ENCODE assay signal across 14 cellular contexts in genomic region chr12:122862110-122862634, GRCh38. TPM values are rescaled to one million over a fixed set of nuclear protein-coding genes. Genes with fewer than 3 reads are reported as not detected.
A peak's percentile ranks its signal among the peaks of the same experiment; 100 is the strongest.
DNase-seq lines count a peak whose midpoint lies in the region; ATAC-seq, FAIRE-seq and TF ChIP-seq lines count a peak whose summit lies in the region.
"Had no signal": no experiment of that assay in that cellular context is flagged by ENCODE, and none has a peak within 500 bp of the region (broad histone marks: within the 10 kb centered on the region; RNA-seq: fewer than 3 reads in every experiment).

No MANE protein-coding gene starts in this region.

- H3K27ac ChIP-seq in breast epithelium (peak overlapping the region; percentile 84 to 92), pancreas (peak overlapping the region in 2 of 4 donors; percentile 41 to 44)
- H3K27ac ChIP-seq: KMS-11, parathyroid adenoma had no signal

- H3K27me3 Mint-ChIP-seq in MCF 10A (ENCODE audit: insufficient read depth, unreplicated experiment): no peaks in the 10 kb centered on the region
- H3K27me3 Mint-ChIP-seq: stimulated activated naive CD8-positive, alpha-beta T cell treated with anti-CD3 and anti-CD28 coated beads, Interleukin-15, Interleukin-2, amounts not matched to agents 100 ng/mL and 50 ng/mL, for 24 hours had no signal

- TF ChIP-seq CTCF in breast epithelium (IDR thresholded peaks at IDR 0.05): no peak
- TF ChIP-seq CTCF in MCF 10A (IDR thresholded peaks at IDR 0.05; ENCODE audit: unreplicated experiment): no peak
- no peak for TF ChIP-seq CTCF in pancreas (IDR thresholded peaks at IDR 0.05)

- peaks cover 46% of the 10 kb centered on the region for H3K36me3 Mint-ChIP-seq in MCF 10A (ENCODE audit: insufficient read depth, unreplicated experiment)

- 77 to 82% methylated on average over 18 to 20 of the region's 20 CpGs for WGBS in pancreas, 2 donors

- H3K9me3 ChIP-seq in breast epithelium (no peaks in the 10 kb centered on the region), pancreas (no peaks in the 10 kb centered on the region)

- CTCF ChIA-PET in MCF 10A (lab: Yijun Ruan, JAX): interaction anchor here (0.7 to 11.1 kb wide), 8 partner anchors 10 to 118 kb away, joined by 3 to 230 read pairs (median 6); partner anchors contain the start of genes ARL6IP4 and OGFOD2

- H3K36me3 ChIP-seq in breast epithelium (no peaks in the 10 kb centered on the region), pancreas (peaks cover 0 to 21% (median 0%) of the 10 kb centered on the region in 3 donors)

- POLR2A ChIA-PET in MCF 10A (lab: Yijun Ruan, JAX): interaction anchor here (0.6 to 2.1 kb wide), 6 partner anchors 21 to 287 kb away, joined by 3 to 10 read pairs (median 4); no protein-coding TSS in a partner anchor

- intact Hi-C loops in breast epithelium (cut with DNase I; ENCODE audit: low total_unique reads): loop anchor here (5.0 kb wide), 1 partner anchor 85 kb away; no protein-coding TSS in a partner anchor
- intact Hi-C loops in MCF 10A (cut with micrococcal nuclease): loop anchor here (5.0 kb wide), 1 partner anchor 70 kb away; no protein-coding TSS in a partner anchor
- intact Hi-C loops in left cardiac atrium (cut with DNase I): loop anchor here in 1 of 2 donors (5.0 kb wide), 1 partner anchor 90 kb away; no protein-coding TSS in a partner anchor
- intact Hi-C loops in pancreas (cut with DNase I): loop anchor here in 2 of 3 donors (5.0 to 10.0 kb wide), 2 partner anchors 90 to 373 kb away; partner anchors contain the start of genes MPHOSPH9 (in 1 of the 2) and MTRFR (in 1 of the 2)

- H3K27me3 ChIP-seq in breast epithelium (no peaks in the 10 kb centered on the region), pancreas (no peaks in the 10 kb centered on the region)

- peaks cover 4 to 29% of the 10 kb centered on the region in 2 donors for H3K4me1 ChIP-seq in breast epithelium
- H3K4me1 ChIP-seq in pancreas: peaks cover 16 to 33% (median 28%) of the 10 kb centered on the region in 3 donors

- no peak overlapping the region for H3K4me3 Mint-ChIP-seq in MCF 10A (ENCODE audit: unreplicated experiment)
- H3K4me3 Mint-ChIP-seq: stimulated activated naive CD8-positive, alpha-beta T cell treated with anti-CD3 and anti-CD28 coated beads, Interleukin-15, Interleukin-2, amounts not matched to agents 100 ng/mL and 50 ng/mL, for 24 hours had no signal

- DNase-seq in breast epithelium (ENCODE audit: low spot score in 2 of 2) (peak in 1 of 2 donors; percentile 48), MCF 10A (ENCODE audit: unreplicated experiment) (no peak), left cardiac atrium (peak; percentile 25), pancreas (peak in 4 of 6 donors; percentile 14 to 75 (median 48)), NCI-H510A treated with DMSO at 0.1 percent for 48 hours (lab: John Stamatoyannopoulos, UW) (no peak), HTR-8/SVneo (ENCODE audit: insufficient read length, low spot score) (no peak)
- DNase-seq: activated CD4-positive, alpha-beta T cell treated with anti-CD3 and anti-CD28 coated beads, Interleukin-2, amount 50 U/mL, for 48 hours; activated gamma-delta T cell treated with Interleukin-2 at 50 U/mL for 16 hours; central memory CD4-positive, alpha-beta T cell had no signal

- BruUV-seq in MCF 10A (replicated peaks; lab: Mats Ljungman, UMichigan): no TSS peak

- peaks cover 6% of the 10 kb centered on the region for H3K4me1 Mint-ChIP-seq in MCF 10A (ENCODE audit: insufficient read depth, unreplicated experiment)

- H3K4me3 ChIP-seq in breast epithelium: peak overlapping the region in 1 of 3 donors; percentile 35
- no peak overlapping the region for H3K4me3 ChIP-seq in pancreas

- H3K9me3 Mint-ChIP-seq in MCF 10A (ENCODE audit: unreplicated experiment): no peaks in the 10 kb centered on the region
- H3K9me3 Mint-ChIP-seq: stimulated activated naive CD8-positive, alpha-beta T cell treated with anti-CD3 and anti-CD28 coated beads, Interleukin-15, Interleukin-2, amounts not matched to agents 100 ng/mL and 50 ng/mL, for 24 hours had no signal

- no peak overlapping the region for H3K27ac Mint-ChIP-seq in MCF 10A (ENCODE audit: low read depth, unreplicated experiment)
- H3K27ac Mint-ChIP-seq: stimulated activated naive CD8-positive, alpha-beta T cell treated with anti-CD3 and anti-CD28 coated beads, Interleukin-15, Interleukin-2, amounts not matched to agents 100 ng/mL and 50 ng/mL, for 24 hours had no signal

- FAIRE-seq in pancreas (lab: Jason Lieb, UNC) (no peak), HTR-8/SVneo (lab: Jason Lieb, UNC) (no peak)

- ATAC-seq in left cardiac atrium (no peak), pancreas (no peak), GM19328 (IDR thresholded peaks at IDR 0.05; ENCODE audit: unreplicated experiment) (no peak), HG02610 (IDR thresholded peaks at IDR 0.05; ENCODE audit: unreplicated experiment) (no peak)

- TF ChIP-seq POLR2A in breast epithelium (IDR thresholded peaks at IDR 0.05): no peak

RNA-seq across cellular contexts. Expression of gene HIP1R, which starts 26.9 kb away (rescaled TPM):
- total RNA-seq in breast epithelium (10 to 100 TPM; 17.8 to 83.3 (median 49.5) TPM), MCF 10A (2022) (41.6 and 44.6 TPM in 2 replicates), left cardiac atrium (10 to 100 TPM; 24.9 to 38.9 TPM), pancreas (10 to 100 TPM; 41.0 to 96.3 (median 47.9) TPM)
- polyA plus RNA-seq in pancreas: 100 to 1,000 TPM; 158 to 206 TPM

RNA-seq across cellular contexts. Expression of gene VPS37B, which starts 33.8 kb away (rescaled TPM):
- 10 to 100 TPM; 15.4 to 37.8 (median 34.4) TPM for total RNA-seq in breast epithelium
- 33.8 and 37.6 TPM in 2 replicates for total RNA-seq in MCF 10A (2022)
- total RNA-seq in left cardiac atrium: 10 to 100 TPM; 20.5 to 22.7 TPM
- total RNA-seq in pancreas: 10 to 100 TPM; 13.5 to 20.2 (median 17.3) TPM
- polyA plus RNA-seq in pancreas: 10 to 100 TPM; 27.4 to 30.1 TPM

Comparison
In these comparisons a context has a peak if more than half of its experiments do, and no peak if none do; other contexts are left out.
1. DNase-seq: peak in left cardiac atrium (single experiment) and pancreas (4 of 6); none in MCF 10A (single experiment), NCI-H510A treated with DMSO at 0.1 percent for 48 hours (single experiment) and HTR-8/SVneo (single experiment).